In genomic region chr5:122401991-122402710, GRCh38 we compare ENCODE assay signal across 18 cellular contexts.
DNase-seq lines count a peak whose midpoint lies in the region; ATAC-seq and TF ChIP-seq lines count a peak whose summit lies in the region.
"Had no signal": no experiment of that assay in that cellular context is flagged by ENCODE, and none has a peak within 500 bp of the region (broad histone marks: within the 10 kb centered on the region; RNA-seq: fewer than 3 reads in every experiment).

No MANE protein-coding gene starts in this region.

- peak; percentile 85 for DNase-seq in G401 (ENCODE audit: low spot score)
- peak; percentile 8 for DNase-seq in NCI-H1694 (lab: John Stamatoyannopoulos, UW)
- peak; percentile 47 for DNase-seq in NCI-H82 (lab: John Stamatoyannopoulos, UW)
- DNase-seq in foreskin keratinocyte = peak; percentile 3 to 9
- no peak for DNase-seq in NCI-H2227 (lab: John Stamatoyannopoulos, UW; ENCODE audit: unreplicated experiment)
- DNase-seq in activated CD4-positive, alpha-beta T cell treated with anti-CD3 and anti-CD28 coated beads, Interleukin-2, amount 50 U/mL, for 1 hour = no peak
- DNase-seq: activated CD4-positive, alpha-beta T cell treated with anti-CD3 and anti-CD28 coated beads for 4 hours; activated naive CD8-positive, alpha-beta T cell treated with anti-CD3 and anti-CD28 coated beads for 36 hours; foreskin melanocyte; hippocampal formation; NK-92 treated with Interleukin-12 subunit alpha and Interleukin-12 subunit beta, amount 100 ng/mL, for 24 hours had no signal

- H3K27ac ChIP-seq in foreskin keratinocyte = no peak overlapping the region
- H3K27ac ChIP-seq: C4-2B, neural progenitor cell, SJSA1 had no signal

- no peaks in the 10 kb centered on the region for H3K27me3 ChIP-seq in foreskin keratinocyte
- H3K27me3 ChIP-seq: neural progenitor cell, SJSA1 had no signal

- in situ Hi-C loops in G401 (cut with HindIII; ENCODE audit: low sequenced_read_pairs) = no loop called here

- ATAC-seq in foreskin keratinocyte = peak; percentile 74
- no peak for ATAC-seq in HG03097 (IDR thresholded peaks at IDR 0.05; ENCODE audit: low FRiP score, unreplicated experiment)
- ATAC-seq: K562, Panc1 had no signal

- H3K4me1 ChIP-seq in foreskin keratinocyte = no peaks in the 10 kb centered on the region
- H3K4me1 ChIP-seq: HAP-1, SJSA1 had no signal

- TF ChIP-seq CTCF in foreskin keratinocyte (conservative IDR thresholded peaks at IDR 0.05) = no peak

Comparison
In these comparisons a context has a peak if more than half of its experiments do, and no peak if none do; other contexts are left out.
1. DNase-seq: peak in G401 (single experiment), NCI-H1694 (single experiment), NCI-H82 (single experiment) and foreskin keratinocyte (2 of 2); none in NCI-H2227 (single experiment) and activated CD4-positive, alpha-beta T cell treated with anti-CD3 and anti-CD28 coated beads, Interleukin-2, amount 50 U/mL, for 1 hour (single experiment).